In the genomic region with DNA sequence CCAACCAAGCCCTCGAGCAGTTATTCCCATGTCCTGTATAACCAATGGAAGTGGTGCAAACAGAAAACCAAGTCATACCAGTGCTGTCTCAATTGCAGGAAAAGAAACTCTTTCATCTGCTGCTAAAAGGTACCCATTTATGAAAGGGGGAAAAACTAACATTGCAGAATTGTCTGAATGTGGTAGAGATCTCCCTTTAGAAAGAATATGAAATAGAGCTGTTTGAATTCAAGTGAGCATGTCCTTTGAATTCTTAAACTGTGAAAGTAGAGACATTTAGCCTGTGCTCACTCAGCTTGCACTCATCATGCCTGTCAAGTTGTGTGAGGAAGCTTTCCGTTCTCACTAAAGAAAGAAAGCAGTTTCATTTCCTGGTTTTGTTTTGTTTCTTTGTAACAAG, we compare ENCODE assay signal across 9 cellular contexts.
DNase-seq lines count a peak whose midpoint lies in the region; ATAC-seq, FAIRE-seq and TF ChIP-seq lines count a peak whose summit lies in the region.
"Had no signal": no experiment of that assay in that cellular context is flagged by ENCODE, and none has a peak within 500 bp of the region (broad histone marks: within the 10 kb centered on the region; RNA-seq: fewer than 3 reads in every experiment).

No MANE protein-coding gene starts in this region.

- H3K4me3 ChIP-seq in BLaER1: peak overlapping the region; percentile 13; the same call in 1 of the 2 replicates

- peak overlapping the region; percentile 67 for H3K4me2 ChIP-seq in BLaER1

- FAIRE-seq in RCC 7860 (lab: Jason Lieb, UNC): no peak
- FAIRE-seq: HTR-8/SVneo had no signal

- H3K27ac ChIP-seq in BLaER1: peak overlapping the region; percentile 62

- CTCF ChIA-PET in activated B cell treated with CpG ODN at 0.5 μM for 24 hours (lab: Charles Lee): interaction anchor here (1.3 to 1.6 kb wide), 3 partner anchors 13 to 387 kb away, joined by 3 to 9 read pairs (median 4); no protein-coding TSS in a partner anchor

- H3K36me3 Mint-ChIP-seq in activated B cell treated with CpG ODN at 0.5 μM for 24 hours (ENCODE audit: low read depth): peaks cover 51% of the 10 kb centered on the region

- H3K27me3 ChIP-seq in BLaER1: no peaks in the 10 kb centered on the region

- TF ChIP-seq CTCF in activated B cell treated with CpG ODN at 0.5 μM for 24 hours (IDR thresholded peaks at IDR 0.05): no peak

- peaks cover 12% of the 10 kb centered on the region; the same call in 1 of the 2 replicates for H3K36me3 ChIP-seq in BLaER1

- DNase-seq in activated B cell treated with CpG ODN at 0.5 μM for 24 hours (no peak), sciatic nerve (ENCODE audit: low spot score) (no peak), NCI-H2081 (lab: John Stamatoyannopoulos, UW) (no peak), RCC 7860 (ENCODE audit: low spot score) (no peak)

- intact Hi-C loops in activated B cell treated with CpG ODN at 0.5 μM for 24 hours (cut with micrococcal nuclease) (loop anchor here (1.0 to 5.0 kb wide), 2 partner anchors 106 to 154 kb away; partner anchors contain the start of gene COX7A2L), sciatic nerve (cut with DNase I) (no loop called here)

- peak; percentile 61 for ATAC-seq in GM18873 (IDR thresholded peaks at IDR 0.05; ENCODE audit: low FRiP score, unreplicated experiment)
- peak; percentile 86 for ATAC-seq in HG02973 (IDR thresholded peaks at IDR 0.05; ENCODE audit: unreplicated experiment)
- peak; percentile 68 for ATAC-seq in activated B cell treated with CpG ODN at 0.5 μM for 24 hours (ENCODE audit: low read depth)
- no peak for ATAC-seq in sciatic nerve
- ATAC-seq in HG03442 (IDR thresholded peaks at IDR 0.05; ENCODE audit: unreplicated experiment): no peak

- H3K27ac Mint-ChIP-seq in activated B cell treated with CpG ODN at 0.5 μM for 24 hours: peak overlapping the region; percentile 32

- POLR2A ChIA-PET in activated B cell treated with CpG ODN at 0.5 μM for 24 hours (lab: Charles Lee): interaction anchor here (0.6 to 1.1 kb wide), 3 partner anchors 15 to 157 kb away, joined by 3 to 4 read pairs (median 4); no protein-coding TSS in a partner anchor

- H3K27me3 Mint-ChIP-seq in activated B cell treated with CpG ODN at 0.5 μM for 24 hours: no peaks in the 10 kb centered on the region

- peaks cover 22% of the 10 kb centered on the region for H3K4me1 ChIP-seq in BLaER1

- H3K4me3 Mint-ChIP-seq in activated B cell treated with CpG ODN at 0.5 μM for 24 hours: peak overlapping the region; percentile 4

- no peaks in the 10 kb centered on the region for H4K20me1 ChIP-seq in BLaER1

- peaks cover 16% of the 10 kb centered on the region for H3K9me3 ChIP-seq in BLaER1

- peaks cover 45% of the 10 kb centered on the region for H3K4me1 Mint-ChIP-seq in activated B cell treated with CpG ODN at 0.5 μM for 24 hours

- H3K9ac ChIP-seq in BLaER1: peak overlapping the region; percentile 16; the same call in 1 of the 2 replicates

- no peaks in the 10 kb centered on the region for H3K9me3 Mint-ChIP-seq in activated B cell treated with CpG ODN at 0.5 μM for 24 hours

Comparison
In these comparisons a context has a peak if more than half of its experiments do, and no peak if none do; other contexts are left out.
1. ATAC-seq: peak in GM18873 (single experiment), HG02973 (single experiment) and activated B cell treated with CpG ODN at 0.5 μM for 24 hours (single experiment); none in sciatic nerve (single experiment) and HG03442 (single experiment).